In genomic region chr4:108529102-108529501, GRCh38 we compare ENCODE assay signal across 20 cellular contexts.
A peak's percentile ranks its signal among the peaks of the same experiment; 100 is the strongest.
DNase-seq lines count a peak whose midpoint lies in the region; ATAC-seq and TF ChIP-seq lines count a peak whose summit lies in the region.
"Had no signal": no experiment of that assay in that cellular context is flagged by ENCODE, and none has a peak within 500 bp of the region (broad histone marks: within the 10 kb centered on the region; RNA-seq: fewer than 3 reads in every experiment).

No MANE protein-coding gene starts in this region.

- H3K4me1 ChIP-seq in GM23338 (ENCODE audit: insufficient read depth): 0 out of 2 replicates have a peak, but pooled peaks cover 5% of the 10 kb centered on the region
- peaks cover 0 to 13% (median 6%) of the 10 kb centered on the region in 5 donors for H3K4me1 ChIP-seq in subcutaneous abdominal adipose tissue (ENCODE audit: control insufficient read depth in 5 of 5, insufficient read depth in 5 of 5, low read length in 5 of 5)
- H3K4me1 ChIP-seq: Caco-2, SJSA1 had no signal

- H3K9ac ChIP-seq in subcutaneous abdominal adipose tissue (ENCODE audit: low read length in 5 of 5): no peak overlapping the region

- peaks cover 21% of the 10 kb centered on the region for H3K9me3 Mint-ChIP-seq in activated naive CD4-positive, alpha-beta T cell treated with anti-CD3 and anti-CD28 coated beads, Interleukin-2, amount 50 U/mL, for 24 hours
- H3K9me3 Mint-ChIP-seq in GM23338: no peaks in the 10 kb centered on the region
- H3K9me3 Mint-ChIP-seq in activated naive CD8-positive, alpha-beta T cell treated with anti-CD3 and anti-CD28 coated beads for 36 hours: peaks cover 30% of the 10 kb centered on the region

- H3K27me3 Mint-ChIP-seq in activated naive CD4-positive, alpha-beta T cell treated with anti-CD3 and anti-CD28 coated beads, Interleukin-2, amount 50 U/mL, for 24 hours: no peaks in the 10 kb centered on the region
- H3K27me3 Mint-ChIP-seq in GM23338 (ENCODE audit: insufficient read depth, low read depth, poor library complexity): peaks cover 3% of the 10 kb centered on the region
- no peaks in the 10 kb centered on the region for H3K27me3 Mint-ChIP-seq in activated naive CD8-positive, alpha-beta T cell treated with anti-CD3 and anti-CD28 coated beads for 36 hours

- peaks cover 10% of the 10 kb centered on the region for H3K36me3 Mint-ChIP-seq in activated naive CD4-positive, alpha-beta T cell treated with anti-CD3 and anti-CD28 coated beads, Interleukin-2, amount 50 U/mL, for 24 hours
- H3K36me3 Mint-ChIP-seq in GM23338 (ENCODE audit: low read depth): no peaks in the 10 kb centered on the region
- H3K36me3 Mint-ChIP-seq in activated naive CD8-positive, alpha-beta T cell treated with anti-CD3 and anti-CD28 coated beads for 36 hours: peaks cover 40% of the 10 kb centered on the region

- no peak overlapping the region for H3K27ac ChIP-seq in GM23338 (ENCODE audit: low read depth)
- H3K27ac ChIP-seq in subcutaneous abdominal adipose tissue (ENCODE audit: low read depth, low read length): peak overlapping the region; percentile 31
- H3K27ac ChIP-seq: SJSA1 had no signal

- no peaks in the 10 kb centered on the region for H4K20me1 ChIP-seq in GM23338 (replicated peaks; ENCODE audit: insufficient read depth)

- H3K36me3 ChIP-seq in GM23338 (ENCODE audit: insufficient read depth) (no peaks in the 10 kb centered on the region), subcutaneous abdominal adipose tissue (ENCODE audit: control insufficient read depth in 5 of 5, insufficient read depth in 5 of 5, low read length in 5 of 5) (no peaks in the 10 kb centered on the region)
- H3K36me3 ChIP-seq: SJSA1 had no signal

- TF ChIP-seq CTCF in GM23338 (conservative IDR thresholded peaks at IDR 0.05; ENCODE audit: low read depth in 2 of 2): no peak

- ATAC-seq in GM23338: peak; percentile 54
- ATAC-seq in HG02759 (IDR thresholded peaks at IDR 0.05; ENCODE audit: unreplicated experiment): no peak
- ATAC-seq: HCT116, Right ventricle myocardium inferior had no signal

- H3K4me3 ChIP-seq in GM23338 (no peak overlapping the region), subcutaneous abdominal adipose tissue (ENCODE audit: low read depth in 1 of 5, low read length in 5 of 5) (no peak overlapping the region)
- H3K4me3 ChIP-seq: SJSA1 had no signal

- no peaks in the 10 kb centered on the region for H3K79me2 ChIP-seq in GM23338 (replicated peaks; ENCODE audit: insufficient read depth)

- H3K9me2 ChIP-seq in GM23338 (ENCODE audit: insufficient read depth): no peaks in the 10 kb centered on the region

- H3F3A ChIP-seq in GM23338 (replicated peaks; ENCODE audit: low read depth): no peaks in the 10 kb centered on the region

- H3K4me2 ChIP-seq in GM23338: no peak overlapping the region

- no peak overlapping the region for H2AFZ ChIP-seq in GM23338

- H3K27me3 ChIP-seq in GM23338 (ENCODE audit: insufficient read depth): no peaks in the 10 kb centered on the region
- H3K27me3 ChIP-seq in subcutaneous abdominal adipose tissue (ENCODE audit: control insufficient read depth in 5 of 5, insufficient read depth in 4 of 5, low read length in 5 of 5): no peaks in the 10 kb centered on the region
- H3K27me3 ChIP-seq: SJSA1 had no signal

- no peak for DNase-seq in activated naive CD4-positive, alpha-beta T cell treated with anti-CD3 and anti-CD28 coated beads, Interleukin-2, amount 50 U/mL, for 16 hours
- DNase-seq in GM23338 (ENCODE audit: low spot score): no peak
- DNase-seq in activated naive CD8-positive, alpha-beta T cell treated with anti-CD3 and anti-CD28 coated beads for 36 hours: no peak
- no peak for DNase-seq in effector CD4-positive, alpha-beta T cell
- no peak for DNase-seq in NK-92 treated with Interleukin-12 subunit alpha and Interleukin-12 subunit beta, amount 100 ng/mL, for 24 hours (lab: John Stamatoyannopoulos, UW)
- DNase-seq: Caco-2, DMS 273 treated with DMSO at 0.1 percent for 48 hours, GOT3, KG1, NCI-H1105 treated with DMSO at 0.1 percent for 48 hours, NCI-H2081, NCI-H2171, NCI-H524 treated with DMSO at 0.1 percent for 48 hours, OCI-M1 had no signal

- no peaks in the 10 kb centered on the region for H3K9me3 ChIP-seq in subcutaneous abdominal adipose tissue (ENCODE audit: control insufficient read depth in 5 of 5, low read length in 5 of 5)
- H3K9me3 ChIP-seq: Caco-2, SJSA1 had no signal

- H3K4me1 Mint-ChIP-seq in activated naive CD4-positive, alpha-beta T cell treated with anti-CD3 and anti-CD28 coated beads, Interleukin-2, amount 50 U/mL, for 24 hours: peaks cover 92% of the 10 kb centered on the region
- H3K4me1 Mint-ChIP-seq in GM23338: peaks cover 8% of the 10 kb centered on the region
- H3K4me1 Mint-ChIP-seq in activated naive CD8-positive, alpha-beta T cell treated with anti-CD3 and anti-CD28 coated beads for 36 hours: peaks cover 57% of the 10 kb centered on the region

- H3K4me3 Mint-ChIP-seq in activated naive CD4-positive, alpha-beta T cell treated with anti-CD3 and anti-CD28 coated beads, Interleukin-2, amount 50 U/mL, for 24 hours: no peak overlapping the region
- H3K4me3 Mint-ChIP-seq in GM23338: no peak overlapping the region
- no peak overlapping the region for H3K4me3 Mint-ChIP-seq in activated naive CD8-positive, alpha-beta T cell treated with anti-CD3 and anti-CD28 coated beads for 36 hours

- H3K27ac Mint-ChIP-seq in activated naive CD4-positive, alpha-beta T cell treated with anti-CD3 and anti-CD28 coated beads, Interleukin-2, amount 50 U/mL, for 24 hours: peak overlapping the region; percentile 86
- H3K27ac Mint-ChIP-seq in GM23338: peak overlapping the region; percentile 78; the same call in 1 of the 2 replicates
- peak overlapping the region; percentile 50 for H3K27ac Mint-ChIP-seq in activated naive CD8-positive, alpha-beta T cell treated with anti-CD3 and anti-CD28 coated beads for 36 hours

TF ChIP-seq in GM23338, 12 proteins besides CTCF, POLR2A, EP300 and RAD21:
- no peak for TF ChIP-seq JUNB (IDR thresholded peaks at IDR 0.05; ENCODE audit: unreplicated experiment)
- no peak for TF ChIP-seq EZH2 (IDR thresholded peaks at IDR 0.05; ENCODE audit: low read depth, unreplicated experiment)
- TF ChIP-seq ZNF462 (CRISPR knock-in tag; IDR thresholded peaks at IDR 0.05): peak; percentile 46; the same call in 1 of the 2 replicates
